ENCODE assay signal across 8 cellular contexts in the genomic region with DNA sequence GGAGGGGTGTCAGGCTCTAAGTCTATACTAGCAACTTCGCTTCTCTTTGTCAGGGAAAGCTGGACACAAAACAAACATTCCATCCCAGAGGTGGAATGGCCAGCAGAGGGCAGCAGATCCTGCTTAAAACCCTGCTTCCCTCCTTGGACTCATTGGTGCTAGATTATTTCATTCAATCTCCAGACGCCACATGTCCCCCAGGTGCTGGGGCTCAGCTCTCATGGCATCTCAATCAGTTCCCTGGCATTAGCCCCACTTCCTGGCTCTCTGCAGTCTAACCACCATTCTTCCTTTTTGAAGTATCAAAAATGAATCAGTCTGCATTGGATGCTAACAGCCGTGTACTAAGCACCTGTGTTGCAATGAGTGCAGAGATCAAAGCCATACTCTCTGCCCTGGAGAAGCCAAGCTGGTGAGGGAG. TPM values are rescaled to one million over a fixed set of nuclear protein-coding genes. Genes with fewer than 3 reads are reported as not detected.
A peak's percentile ranks its signal among the peaks of the same experiment; 100 is the strongest.
DNase-seq lines count a peak whose midpoint lies in the region; ATAC-seq and TF ChIP-seq lines count a peak whose summit lies in the region.

No MANE protein-coding gene starts in this region.

- no peaks in the 10 kb centered on the region for H3K4me1 Mint-ChIP-seq in natural killer cell
- H3K4me1 Mint-ChIP-seq in natural killer cell treated with Interleukin-12 subunit alpha and Interleukin-12 subunit beta and Interleukin-15 and Interleukin-18, amount 100 ng/mL, for 72 hours (ENCODE audit: low read depth in 2 of 2), result no peaks in the 10 kb centered on the region

- H3K27me3 Mint-ChIP-seq in natural killer cell (ENCODE audit: low read depth in 2 of 2), result peaks cover 14 to 17% of the 10 kb centered on the region in 2 donors
- H3K27me3 Mint-ChIP-seq in natural killer cell treated with Interleukin-12 subunit alpha and Interleukin-12 subunit beta and Interleukin-15 and Interleukin-18, amount 100 ng/mL, for 72 hours, result peaks cover 15 to 32% of the 10 kb centered on the region in 2 donors

- H3K9me3 Mint-ChIP-seq in natural killer cell, result no peaks in the 10 kb centered on the region
- H3K9me3 Mint-ChIP-seq in natural killer cell treated with Interleukin-12 subunit alpha and Interleukin-12 subunit beta and Interleukin-15 and Interleukin-18, amount 100 ng/mL, for 72 hours, result no peaks in the 10 kb centered on the region

- H3K4me3 Mint-ChIP-seq in natural killer cell, result no peak overlapping the region
- H3K4me3 Mint-ChIP-seq in natural killer cell treated with Interleukin-12 subunit alpha and Interleukin-12 subunit beta and Interleukin-15 and Interleukin-18, amount 100 ng/mL, for 72 hours, result no peak overlapping the region

- peak in 1 of 3 donors; percentile 62 for ATAC-seq in natural killer cell
- ATAC-seq in natural killer cell treated with Interleukin-12 subunit alpha and Interleukin-12 subunit beta and Interleukin-15 and Interleukin-18, amount 100 ng/mL, for 72 hours, result no peak
- ATAC-seq in HG02884 (IDR thresholded peaks at IDR 0.05; ENCODE audit: unreplicated experiment), result no peak

- peak; percentile 79 for TF ChIP-seq CTCF in natural killer cell (IDR thresholded peaks at IDR 0.05)

- no peak overlapping the region for H3K27ac Mint-ChIP-seq in natural killer cell
- H3K27ac Mint-ChIP-seq in natural killer cell treated with Interleukin-12 subunit alpha and Interleukin-12 subunit beta and Interleukin-15 and Interleukin-18, amount 100 ng/mL, for 72 hours, result no peak overlapping the region

- peak; percentile 25 for DNase-seq in natural killer cell
- no peak for DNase-seq in natural killer cell treated with Interleukin-12 subunit alpha and Interleukin-12 subunit beta and Interleukin-15 and Interleukin-18, amount 100 ng/mL, for 72 hours (ENCODE audit: low spot score)
- peak; percentile 26 for DNase-seq in NCI-H2227 treated with DMSO at 0.1 percent for 48 hours (lab: John Stamatoyannopoulos, UW)
- peak; percentile 82 for DNase-seq in activated CD8-positive, alpha-beta memory T cell treated with anti-CD3 and anti-CD28 coated beads for 24 hours
- peak; percentile 57 for DNase-seq in epidermal melanocyte (ENCODE audit: insufficient read length, low spot score)
- peak; percentile 70 for DNase-seq in midbrain (lab: John Stamatoyannopoulos, UW)
- DNase-seq in stimulated activated CD8-positive, alpha-beta memory T cell treated with anti-CD3 and anti-CD28 coated beads, Interleukin-7, amount 100 ng/mL, for 1 hour (ENCODE audit: low read depth in 2 of 2), result peak; percentile 6 to 29

- no peaks in the 10 kb centered on the region for H3K36me3 Mint-ChIP-seq in natural killer cell
- no peaks in the 10 kb centered on the region for H3K36me3 Mint-ChIP-seq in natural killer cell treated with Interleukin-12 subunit alpha and Interleukin-12 subunit beta and Interleukin-15 and Interleukin-18, amount 100 ng/mL, for 72 hours

- intact Hi-C loops in natural killer cell (cut with micrococcal nuclease), result no loop called here

RNA-seq across cellular contexts. Expression of a gene that starts 8.1 kb away (rescaled TPM):
- total RNA-seq in natural killer cell, result not detected
- not detected for total RNA-seq in natural killer cell treated with Interleukin-12 subunit alpha and Interleukin-12 subunit beta and Interleukin-15 and Interleukin-18, amount 100 ng/mL, for 72 hours

RNA-seq across cellular contexts. Expression of a gene that starts 38.2 kb away (rescaled TPM):
- not detected for total RNA-seq in natural killer cell
- total RNA-seq in natural killer cell treated with Interleukin-12 subunit alpha and Interleukin-12 subunit beta and Interleukin-15 and Interleukin-18, amount 100 ng/mL, for 72 hours, result not detected

RNA-seq across cellular contexts. Expression of a gene that starts 47.1 kb away (rescaled TPM):
- 10 to 100 TPM; 11.8 to 15.0 (median 12.4) TPM for total RNA-seq in natural killer cell
- 10 to 100 TPM; 28.4 to 34.6 TPM for total RNA-seq in natural killer cell treated with Interleukin-12 subunit alpha and Interleukin-12 subunit beta and Interleukin-15 and Interleukin-18, amount 100 ng/mL, for 72 hours

RNA-seq across cellular contexts. Expression of a gene that starts 51.6 kb away (rescaled TPM):
- total RNA-seq in natural killer cell, result not detected
- total RNA-seq in natural killer cell treated with Interleukin-12 subunit alpha and Interleukin-12 subunit beta and Interleukin-15 and Interleukin-18, amount 100 ng/mL, for 72 hours, result not detected
